In genomic region chr16:30095166-30096078, GRCh38 we compare ENCODE assay signal across 8 cellular contexts. TPM values are rescaled to one million over a fixed set of nuclear protein-coding genes. Genes with fewer than 3 reads are reported as not detected.
DNase-seq lines count a peak whose midpoint lies in the region; ATAC-seq and TF ChIP-seq lines count a peak whose summit lies in the region.

No MANE protein-coding gene starts in this region.

- no peaks in the 10 kb centered on the region for H3K9me2 ChIP-seq in MM.1S (replicated peaks; ENCODE audit: insufficient read depth, low read length)

- H3K27ac Mint-ChIP-seq in nephron: peak overlapping the region in 2 of 3 experiments; percentile 73 to 89

- H3K27ac ChIP-seq in MM.1S (ENCODE audit: low read length): peak overlapping the region; percentile 55; the same call in 1 of the 2 replicates
- no peak overlapping the region for H3K27ac ChIP-seq in ectodermal cell (ENCODE audit: insufficient read depth, low read depth, low read length, poor library complexity, severe bottlenecking)

- no peak for ATAC-seq in GM19455 (IDR thresholded peaks at IDR 0.05; ENCODE audit: unreplicated experiment)

- H2AFZ ChIP-seq in MM.1S (ENCODE audit: low read length): peak overlapping the region; percentile 54

- peaks cover 14% of the 10 kb centered on the region for H3K9me3 Mint-ChIP-seq in nephron

- peaks cover 15% of the 10 kb centered on the region for H3K36me3 ChIP-seq in BJ (ENCODE audit: control insufficient read depth, insufficient read depth, low read length)
- no peaks in the 10 kb centered on the region for H3K36me3 ChIP-seq in MM.1S (replicated peaks; ENCODE audit: insufficient read depth, low read length)
- H3K36me3 ChIP-seq in ectodermal cell (ENCODE audit: control insufficient read depth, insufficient read depth, low read length): no peaks in the 10 kb centered on the region

- H3K4me1 Mint-ChIP-seq in nephron: peaks cover 41% of the 10 kb centered on the region

- peak overlapping the region; percentile 88 for H3K4me3 ChIP-seq in BJ (ENCODE audit: low read depth, low read length)
- peak overlapping the region; percentile 99 for H3K4me3 ChIP-seq in MM.1S (ENCODE audit: low read length)
- H3K4me3 ChIP-seq in ectodermal cell (ENCODE audit: insufficient read depth, low read depth, low read length): peak overlapping the region; percentile 31

- peak overlapping the region; percentile 100 for H3K4me2 ChIP-seq in MM.1S (ENCODE audit: low read depth, low read length)

- H3K4me3 Mint-ChIP-seq in nephron: peak overlapping the region; percentile 84 to 91 (median 85)

- H3K27me3 ChIP-seq in BJ (ENCODE audit: control insufficient read depth, insufficient read depth, low read length) (no peaks in the 10 kb centered on the region), MM.1S (replicated peaks; ENCODE audit: insufficient read depth, low read length) (no peaks in the 10 kb centered on the region), ectodermal cell (ENCODE audit: control insufficient read depth, insufficient read depth, low read length, poor library complexity, severe bottlenecking) (no peaks in the 10 kb centered on the region)

- peak overlapping the region; percentile 95 for H3K9ac ChIP-seq in MM.1S (ENCODE audit: low read length)

- POLR2A ChIA-PET in BJ (lab: Charles Lee): no interaction called here

- peaks cover 24% of the 10 kb centered on the region for H3K4me1 ChIP-seq in MM.1S (ENCODE audit: low read length)
- peaks cover 15% of the 10 kb centered on the region for H3K4me1 ChIP-seq in ectodermal cell (ENCODE audit: control insufficient read depth, insufficient read depth, low read length)

- 50 to 51% methylated on average over 47 of the region's 47 CpGs for WGBS in ectodermal cell, 2 experiments

- H3K27me3 Mint-ChIP-seq in nephron (ENCODE audit: low read depth): no peaks in the 10 kb centered on the region

- no peaks in the 10 kb centered on the region for H4K20me1 ChIP-seq in MM.1S (ENCODE audit: insufficient read depth, low read length)

- no peak for DNase-seq in BJ (ENCODE audit: low read depth)
- peak; percentile 30 for DNase-seq in MM.1S
- no peak for DNase-seq in DMS114 treated with DMSO at 0.1 percent for 48 hours (lab: John Stamatoyannopoulos, UW; ENCODE audit: unreplicated experiment)
- DNase-seq in stimulated activated CD4-positive, alpha-beta T cell treated with anti-CD3 and anti-CD28 coated beads, Interleukin-2, amount 100 ng/mL, for 48 hours: no peak
- no peak for DNase-seq in NCI-H2171 (lab: John Stamatoyannopoulos, UW)

- H3K9me3 ChIP-seq in MM.1S (replicated peaks; ENCODE audit: insufficient read depth, low read length) (no peaks in the 10 kb centered on the region), ectodermal cell (ENCODE audit: control insufficient read depth, low read length) (peaks cover 3% of the 10 kb centered on the region)

- peaks cover 21% of the 10 kb centered on the region for H3K79me2 ChIP-seq in MM.1S (ENCODE audit: low read length)

- no peak for TF ChIP-seq CTCF in BJ (IDR thresholded peaks at IDR 0.05; ENCODE audit: insufficient read depth, low read depth, low read length)
- TF ChIP-seq CTCF in MM.1S (IDR thresholded peaks at IDR 0.05; ENCODE audit: low read length): no peak
- TF ChIP-seq CTCF in nephron (IDR thresholded peaks at IDR 0.05; ENCODE audit: unreplicated experiment in 3 of 3): no peak

- CTCF ChIA-PET in BJ (lab: Yijun Ruan, JAX): interaction anchor here (0.8 to 1.1 kb wide), 3 partner anchors 16 to 314 kb away, joined by 3 read pairs; no protein-coding TSS in a partner anchor

- peaks cover 19% of the 10 kb centered on the region for H3K36me3 Mint-ChIP-seq in nephron (ENCODE audit: low read depth)

- peaks cover 22% of the 10 kb centered on the region for H3F3A ChIP-seq in MM.1S (ENCODE audit: insufficient read depth, low read length)

RNA-seq across cellular contexts. Expression of gene YPEL3, which starts 0.6 kb away (rescaled TPM):
- polyA plus RNA-seq in BJ (2011; rRNA removed): 34.6 and 49.1 TPM in 2 replicates
- 11.3 and 13.7 TPM in 2 replicates for polyA minus RNA-seq in BJ (2011; rRNA and poly(A)+ RNA removed)
- 23.2 TPM for polyA plus RNA-seq in ectodermal cell (2013, experiment 1 of 4)
- polyA plus RNA-seq in ectodermal cell (2013, experiment 2 of 4): 21.3 TPM
- polyA plus RNA-seq in ectodermal cell (2013, experiment 3 of 4): 31.1 TPM
- 32.3 TPM for polyA plus RNA-seq in ectodermal cell (2013, experiment 4 of 4)

RNA-seq across cellular contexts. Expression of gene TBX6, which starts 3.7 kb away (rescaled TPM):
- 0.04 TPM in 2 replicates for polyA plus RNA-seq in BJ (2011; rRNA removed)
- polyA minus RNA-seq in BJ (2011; rRNA and poly(A)+ RNA removed): 0.14 TPM in 1 of 2 replicates, not detected in the other
- 3.0 TPM for polyA plus RNA-seq in ectodermal cell (2013, experiment 1 of 4)
- 3.0 TPM for polyA plus RNA-seq in ectodermal cell (2013, experiment 2 of 4)
- polyA plus RNA-seq in ectodermal cell (2013, experiment 3 of 4): 4.1 TPM
- polyA plus RNA-seq in ectodermal cell (2013, experiment 4 of 4): 3.5 TPM

RNA-seq across cellular contexts. Expression of gene GDPD3, which starts 17.9 kb away (rescaled TPM):
- 1.2 and 2.0 TPM in 2 replicates for polyA plus RNA-seq in BJ (2011; rRNA removed)
- polyA minus RNA-seq in BJ (2011; rRNA and poly(A)+ RNA removed): 1.4 TPM in 1 of 2 replicates, not detected in the other
- polyA plus RNA-seq in ectodermal cell (2013, experiment 1 of 4): 3.9 TPM
- polyA plus RNA-seq in ectodermal cell (2013, experiment 2 of 4): 3.8 TPM
- polyA plus RNA-seq in ectodermal cell (2013, experiment 3 of 4): 4.5 TPM
- 5.7 TPM for polyA plus RNA-seq in ectodermal cell (2013, experiment 4 of 4)

RNA-seq across cellular contexts. Expression of gene PPP4C, which starts 19.6 kb away (rescaled TPM):
- 143 and 209 TPM in 2 replicates for polyA plus RNA-seq in BJ (2011; rRNA removed)
- polyA minus RNA-seq in BJ (2011; rRNA and poly(A)+ RNA removed): 281 and 476 TPM in 2 replicates
- 181 TPM for polyA plus RNA-seq in ectodermal cell (2013, experiment 1 of 4)
- polyA plus RNA-seq in ectodermal cell (2013, experiment 2 of 4): 173 TPM
- polyA plus RNA-seq in ectodermal cell (2013, experiment 3 of 4): 148 TPM
- 151 TPM for polyA plus RNA-seq in ectodermal cell (2013, experiment 4 of 4)

RNA-seq across cellular contexts. Expression of gene MAPK3, which starts 27.6 kb away (rescaled TPM):
- polyA plus RNA-seq in BJ (2011; rRNA removed): 94.8 and 168 TPM in 2 replicates
- 25.5 and 45.3 TPM in 2 replicates for polyA minus RNA-seq in BJ (2011; rRNA and poly(A)+ RNA removed)
- polyA plus RNA-seq in ectodermal cell (2013, experiment 1 of 4): 85.0 TPM
- polyA plus RNA-seq in ectodermal cell (2013, experiment 2 of 4): 94.4 TPM
- polyA plus RNA-seq in ectodermal cell (2013, experiment 3 of 4): 64.0 TPM
- 74.4 TPM for polyA plus RNA-seq in ectodermal cell (2013, experiment 4 of 4)

Comparison
In these comparisons a context has a peak if more than half of its experiments do, and no peak if none do; other contexts are left out.
1. H3K4me3 ChIP-seq: peak in every context shown above with its lines; median percentile 99 in MM.1S; 88 in BJ; 31 in ectodermal cell.